Comparison of ENCODE assay signal across 1 cellular context in the genomic region with DNA sequence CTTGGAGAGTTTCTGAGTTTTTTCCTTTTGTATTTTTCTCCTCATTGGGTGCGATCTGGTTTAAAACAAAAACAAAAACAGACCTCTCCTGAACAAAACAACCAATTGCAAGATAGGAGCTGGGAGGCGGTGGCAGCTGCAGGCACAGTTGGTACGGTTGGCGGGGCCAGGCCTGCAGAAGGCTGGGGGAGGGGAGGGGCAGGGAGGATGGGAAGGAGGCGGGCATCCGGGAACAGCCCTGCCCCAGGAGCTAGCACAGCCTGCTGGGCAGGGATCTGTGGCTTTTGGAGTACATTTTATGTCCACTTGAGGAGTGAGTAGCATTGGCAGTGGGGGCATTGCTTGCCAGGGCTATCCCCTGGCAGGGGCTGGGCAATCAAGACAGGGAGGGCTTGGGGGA.
TF ChIP-seq lines count a peak whose summit lies in the region.

No MANE protein-coding gene starts in this region.

TF ChIP-seq in HepG2, 621 proteins besides CTCF, POLR2A, EP300 and RAD21 (continues in another document):
- TF ChIP-seq, protein P1, sequence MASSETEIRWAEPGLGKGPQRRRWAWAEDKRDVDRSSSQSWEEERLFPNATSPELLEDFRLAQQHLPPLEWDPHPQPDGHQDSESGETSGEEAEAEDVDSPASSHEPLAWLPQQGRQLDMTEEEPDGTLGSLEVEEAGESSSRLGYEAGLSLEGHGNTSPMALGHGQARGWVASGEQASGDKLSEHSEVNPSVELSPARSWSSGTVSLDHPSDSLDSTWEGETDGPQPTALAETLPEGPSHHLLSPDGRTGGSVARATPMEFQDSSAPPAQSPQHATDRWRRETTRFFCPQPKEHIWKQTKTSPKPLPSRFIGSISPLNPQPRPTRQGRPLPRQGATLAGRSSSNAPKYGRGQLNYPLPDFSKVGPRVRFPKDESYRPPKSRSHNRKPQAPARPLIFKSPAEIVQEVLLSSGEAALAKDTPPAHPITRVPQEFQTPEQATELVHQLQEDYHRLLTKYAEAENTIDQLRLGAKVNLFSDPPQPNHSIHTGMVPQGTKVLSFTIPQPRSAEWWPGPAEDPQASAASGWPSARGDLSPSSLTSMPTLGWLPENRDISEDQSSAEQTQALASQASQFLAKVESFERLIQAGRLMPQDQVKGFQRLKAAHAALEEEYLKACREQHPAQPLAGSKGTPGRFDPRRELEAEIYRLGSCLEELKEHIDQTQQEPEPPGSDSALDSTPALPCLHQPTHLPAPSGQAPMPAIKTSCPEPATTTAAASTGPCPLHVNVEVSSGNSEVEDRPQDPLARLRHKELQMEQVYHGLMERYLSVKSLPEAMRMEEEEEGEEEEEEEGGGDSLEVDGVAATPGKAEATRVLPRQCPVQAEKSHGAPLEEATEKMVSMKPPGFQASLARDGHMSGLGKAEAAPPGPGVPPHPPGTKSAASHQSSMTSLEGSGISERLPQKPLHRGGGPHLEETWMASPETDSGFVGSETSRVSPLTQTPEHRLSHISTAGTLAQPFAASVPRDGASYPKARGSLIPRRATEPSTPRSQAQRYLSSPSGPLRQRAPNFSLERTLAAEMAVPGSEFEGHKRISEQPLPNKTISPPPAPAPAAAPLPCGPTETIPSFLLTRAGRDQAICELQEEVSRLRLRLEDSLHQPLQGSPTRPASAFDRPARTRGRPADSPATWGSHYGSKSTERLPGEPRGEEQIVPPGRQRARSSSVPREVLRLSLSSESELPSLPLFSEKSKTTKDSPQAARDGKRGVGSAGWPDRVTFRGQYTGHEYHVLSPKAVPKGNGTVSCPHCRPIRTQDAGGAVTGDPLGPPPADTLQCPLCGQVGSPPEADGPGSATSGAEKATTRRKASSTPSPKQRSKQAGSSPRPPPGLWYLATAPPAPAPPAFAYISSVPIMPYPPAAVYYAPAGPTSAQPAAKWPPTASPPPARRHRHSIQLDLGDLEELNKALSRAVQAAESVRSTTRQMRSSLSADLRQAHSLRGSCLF (CRISPR knock-in tag; IDR thresholded peaks at IDR 0.05; ENCODE audit: borderline replicate concordance), result no peak
- TF ChIP-seq TCF7L2 (IDR thresholded peaks at IDR 0.05; ENCODE audit: low read depth, low read length) (no peak), SMARCE1 (IDR thresholded peaks at IDR 0.05; ENCODE audit: borderline replicate concordance) (no peak), TOE1 (CRISPR knock-in tag; IDR thresholded peaks at IDR 0.05) (no peak), KDM5B (CRISPR knock-in tag; IDR thresholded peaks at IDR 0.05; ENCODE audit: borderline replicate concordance) (no peak), CBX1 (IDR thresholded peaks at IDR 0.05; ENCODE audit: low read depth) (no peak), PRPF4 (IDR thresholded peaks at IDR 0.05; ENCODE audit: low read depth, low read length, poor library complexity, severe bottlenecking) (peak; percentile 37), JDP2 (CRISPR knock-in tag; IDR thresholded peaks at IDR 0.05; ENCODE audit: borderline replicate concordance) (no peak), KLF16 (CRISPR knock-in tag; IDR thresholded peaks at IDR 0.05) (no peak), RAD51 (IDR thresholded peaks at IDR 0.05; ENCODE audit: borderline replicate concordance) (no peak), TRIM24 (CRISPR knock-in tag; IDR thresholded peaks at IDR 0.05) (no peak), NFE2 (CRISPR knock-in tag; IDR thresholded peaks at IDR 0.05) (no peak), ZNF83 (CRISPR knock-in tag; IDR thresholded peaks at IDR 0.05; ENCODE audit: borderline replicate concordance) (no peak), ZNF136 (CRISPR knock-in tag; IDR thresholded peaks at IDR 0.05; ENCODE audit: low read depth) (no peak), ZNF350 (CRISPR knock-in tag; IDR thresholded peaks at IDR 0.05; ENCODE audit: borderline replicate concordance, low read depth) (no peak), HNRNPH1 (optimal IDR thresholded peaks at IDR 0.05; ENCODE audit: low read depth, low read length) (no peak)
- TF ChIP-seq, protein P2, sequence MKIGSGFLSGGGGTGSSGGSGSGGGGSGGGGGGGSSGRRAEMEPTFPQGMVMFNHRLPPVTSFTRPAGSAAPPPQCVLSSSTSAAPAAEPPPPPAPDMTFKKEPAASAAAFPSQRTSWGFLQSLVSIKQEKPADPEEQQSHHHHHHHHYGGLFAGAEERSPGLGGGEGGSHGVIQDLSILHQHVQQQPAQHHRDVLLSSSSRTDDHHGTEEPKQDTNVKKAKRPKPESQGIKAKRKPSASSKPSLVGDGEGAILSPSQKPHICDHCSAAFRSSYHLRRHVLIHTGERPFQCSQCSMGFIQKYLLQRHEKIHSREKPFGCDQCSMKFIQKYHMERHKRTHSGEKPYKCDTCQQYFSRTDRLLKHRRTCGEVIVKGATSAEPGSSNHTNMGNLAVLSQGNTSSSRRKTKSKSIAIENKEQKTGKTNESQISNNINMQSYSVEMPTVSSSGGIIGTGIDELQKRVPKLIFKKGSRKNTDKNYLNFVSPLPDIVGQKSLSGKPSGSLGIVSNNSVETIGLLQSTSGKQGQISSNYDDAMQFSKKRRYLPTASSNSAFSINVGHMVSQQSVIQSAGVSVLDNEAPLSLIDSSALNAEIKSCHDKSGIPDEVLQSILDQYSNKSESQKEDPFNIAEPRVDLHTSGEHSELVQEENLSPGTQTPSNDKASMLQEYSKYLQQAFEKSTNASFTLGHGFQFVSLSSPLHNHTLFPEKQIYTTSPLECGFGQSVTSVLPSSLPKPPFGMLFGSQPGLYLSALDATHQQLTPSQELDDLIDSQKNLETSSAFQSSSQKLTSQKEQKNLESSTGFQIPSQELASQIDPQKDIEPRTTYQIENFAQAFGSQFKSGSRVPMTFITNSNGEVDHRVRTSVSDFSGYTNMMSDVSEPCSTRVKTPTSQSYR (CRISPR knock-in tag; IDR thresholded peaks at IDR 0.05; ENCODE audit: borderline replicate concordance), result peak; percentile 64
- TF ChIP-seq, protein P3, sequence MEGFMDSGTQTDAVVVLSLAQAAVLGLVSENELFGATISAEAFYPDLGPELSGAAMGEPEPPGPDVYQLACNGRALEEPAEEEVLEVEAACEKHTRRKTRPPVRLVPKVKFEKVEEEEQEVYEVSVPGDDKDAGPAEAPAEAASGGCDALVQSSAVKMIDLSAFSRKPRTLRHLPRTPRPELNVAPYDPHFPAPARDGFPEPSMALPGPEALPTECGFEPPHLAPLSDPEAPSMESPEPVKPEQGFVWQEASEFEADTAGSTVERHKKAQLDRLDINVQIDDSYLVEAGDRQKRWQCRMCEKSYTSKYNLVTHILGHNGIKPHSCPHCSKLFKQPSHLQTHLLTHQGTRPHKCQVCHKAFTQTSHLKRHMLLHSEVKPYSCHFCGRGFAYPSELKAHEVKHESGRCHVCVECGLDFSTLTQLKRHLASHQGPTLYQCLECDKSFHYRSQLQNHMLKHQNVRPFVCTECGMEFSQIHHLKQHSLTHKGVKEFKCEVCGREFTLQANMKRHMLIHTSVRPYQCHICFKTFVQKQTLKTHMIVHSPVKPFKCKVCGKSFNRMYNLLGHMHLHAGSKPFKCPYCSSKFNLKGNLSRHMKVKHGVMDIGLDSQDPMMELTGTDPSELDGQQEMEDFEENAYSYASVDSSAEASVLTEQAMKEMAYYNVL (CRISPR knock-in tag; IDR thresholded peaks at IDR 0.05; ENCODE audit: borderline replicate concordance), result no peak
- TF ChIP-seq, protein P4, sequence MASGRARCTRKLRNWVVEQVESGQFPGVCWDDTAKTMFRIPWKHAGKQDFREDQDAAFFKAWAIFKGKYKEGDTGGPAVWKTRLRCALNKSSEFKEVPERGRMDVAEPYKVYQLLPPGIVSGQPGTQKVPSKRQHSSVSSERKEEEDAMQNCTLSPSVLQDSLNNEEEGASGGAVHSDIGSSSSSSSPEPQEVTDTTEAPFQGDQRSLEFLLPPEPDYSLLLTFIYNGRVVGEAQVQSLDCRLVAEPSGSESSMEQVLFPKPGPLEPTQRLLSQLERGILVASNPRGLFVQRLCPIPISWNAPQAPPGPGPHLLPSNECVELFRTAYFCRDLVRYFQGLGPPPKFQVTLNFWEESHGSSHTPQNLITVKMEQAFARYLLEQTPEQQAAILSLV (CRISPR knock-in tag; IDR thresholded peaks at IDR 0.05; ENCODE audit: borderline replicate concordance), result no peak
- TF ChIP-seq, protein P5, sequence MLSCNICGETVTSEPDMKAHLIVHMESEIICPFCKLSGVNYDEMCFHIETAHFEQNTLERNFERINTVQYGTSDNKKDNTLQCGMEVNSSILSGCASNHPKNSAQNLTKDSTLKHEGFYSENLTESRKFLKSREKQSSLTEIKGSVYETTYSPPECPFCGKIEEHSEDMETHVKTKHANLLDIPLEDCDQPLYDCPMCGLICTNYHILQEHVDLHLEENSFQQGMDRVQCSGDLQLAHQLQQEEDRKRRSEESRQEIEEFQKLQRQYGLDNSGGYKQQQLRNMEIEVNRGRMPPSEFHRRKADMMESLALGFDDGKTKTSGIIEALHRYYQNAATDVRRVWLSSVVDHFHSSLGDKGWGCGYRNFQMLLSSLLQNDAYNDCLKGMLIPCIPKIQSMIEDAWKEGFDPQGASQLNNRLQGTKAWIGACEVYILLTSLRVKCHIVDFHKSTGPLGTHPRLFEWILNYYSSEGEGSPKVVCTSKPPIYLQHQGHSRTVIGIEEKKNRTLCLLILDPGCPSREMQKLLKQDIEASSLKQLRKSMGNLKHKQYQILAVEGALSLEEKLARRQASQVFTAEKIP (CRISPR knock-in tag; IDR thresholded peaks at IDR 0.05; ENCODE audit: borderline replicate concordance), result no peak
- TF ChIP-seq, protein P6, sequence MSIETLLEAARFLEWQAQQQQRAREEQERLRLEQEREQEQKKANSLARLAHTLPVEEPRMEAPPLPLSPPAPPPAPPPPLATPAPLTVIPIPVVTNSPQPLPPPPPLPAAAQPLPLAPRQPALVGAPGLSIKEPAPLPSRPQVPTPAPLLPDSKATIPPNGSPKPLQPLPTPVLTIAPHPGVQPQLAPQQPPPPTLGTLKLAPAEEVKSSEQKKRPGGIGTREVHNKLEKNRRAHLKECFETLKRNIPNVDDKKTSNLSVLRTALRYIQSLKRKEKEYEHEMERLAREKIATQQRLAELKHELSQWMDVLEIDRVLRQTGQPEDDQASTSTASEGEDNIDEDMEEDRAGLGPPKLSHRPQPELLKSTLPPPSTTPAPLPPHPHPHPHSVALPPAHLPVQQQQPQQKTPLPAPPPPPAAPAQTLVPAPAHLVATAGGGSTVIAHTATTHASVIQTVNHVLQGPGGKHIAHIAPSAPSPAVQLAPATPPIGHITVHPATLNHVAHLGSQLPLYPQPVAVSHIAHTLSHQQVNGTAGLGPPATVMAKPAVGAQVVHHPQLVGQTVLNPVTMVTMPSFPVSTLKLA (IDR thresholded peaks at IDR 0.05), result no peak
- TF ChIP-seq, protein P7, sequence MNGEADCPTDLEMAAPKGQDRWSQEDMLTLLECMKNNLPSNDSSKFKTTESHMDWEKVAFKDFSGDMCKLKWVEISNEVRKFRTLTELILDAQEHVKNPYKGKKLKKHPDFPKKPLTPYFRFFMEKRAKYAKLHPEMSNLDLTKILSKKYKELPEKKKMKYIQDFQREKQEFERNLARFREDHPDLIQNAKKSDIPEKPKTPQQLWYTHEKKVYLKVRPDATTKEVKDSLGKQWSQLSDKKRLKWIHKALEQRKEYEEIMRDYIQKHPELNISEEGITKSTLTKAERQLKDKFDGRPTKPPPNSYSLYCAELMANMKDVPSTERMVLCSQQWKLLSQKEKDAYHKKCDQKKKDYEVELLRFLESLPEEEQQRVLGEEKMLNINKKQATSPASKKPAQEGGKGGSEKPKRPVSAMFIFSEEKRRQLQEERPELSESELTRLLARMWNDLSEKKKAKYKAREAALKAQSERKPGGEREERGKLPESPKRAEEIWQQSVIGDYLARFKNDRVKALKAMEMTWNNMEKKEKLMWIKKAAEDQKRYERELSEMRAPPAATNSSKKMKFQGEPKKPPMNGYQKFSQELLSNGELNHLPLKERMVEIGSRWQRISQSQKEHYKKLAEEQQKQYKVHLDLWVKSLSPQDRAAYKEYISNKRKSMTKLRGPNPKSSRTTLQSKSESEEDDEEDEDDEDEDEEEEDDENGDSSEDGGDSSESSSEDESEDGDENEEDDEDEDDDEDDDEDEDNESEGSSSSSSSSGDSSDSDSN (CRISPR knock-in tag; IDR thresholded peaks at IDR 0.05), result 0 out of 2 replicates have a peak, but pooled peaks have one; percentile 8
- TF ChIP-seq, protein P8, sequence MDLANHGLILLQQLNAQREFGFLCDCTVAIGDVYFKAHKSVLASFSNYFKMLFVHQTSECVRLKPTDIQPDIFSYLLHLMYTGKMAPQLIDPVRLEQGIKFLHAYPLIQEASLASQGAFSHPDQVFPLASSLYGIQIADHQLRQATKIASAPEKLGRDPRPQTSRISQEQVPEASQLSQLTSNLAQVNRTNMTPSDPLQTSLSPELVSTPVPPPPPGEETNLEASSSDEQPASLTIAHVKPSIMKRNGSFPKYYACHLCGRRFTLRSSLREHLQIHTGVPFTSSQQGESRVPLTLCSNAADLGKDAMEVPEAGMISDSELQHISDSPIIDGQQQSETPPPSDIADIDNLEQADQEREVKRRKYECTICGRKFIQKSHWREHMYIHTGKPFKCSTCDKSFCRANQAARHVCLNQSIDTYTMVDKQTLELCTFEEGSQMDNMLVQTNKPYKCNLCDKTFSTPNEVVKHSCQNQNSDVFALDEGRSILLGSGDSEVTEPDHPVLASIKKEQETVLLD (CRISPR knock-in tag; IDR thresholded peaks at IDR 0.05; ENCODE audit: low read depth), result no peak
- TF ChIP-seq, protein P9, sequence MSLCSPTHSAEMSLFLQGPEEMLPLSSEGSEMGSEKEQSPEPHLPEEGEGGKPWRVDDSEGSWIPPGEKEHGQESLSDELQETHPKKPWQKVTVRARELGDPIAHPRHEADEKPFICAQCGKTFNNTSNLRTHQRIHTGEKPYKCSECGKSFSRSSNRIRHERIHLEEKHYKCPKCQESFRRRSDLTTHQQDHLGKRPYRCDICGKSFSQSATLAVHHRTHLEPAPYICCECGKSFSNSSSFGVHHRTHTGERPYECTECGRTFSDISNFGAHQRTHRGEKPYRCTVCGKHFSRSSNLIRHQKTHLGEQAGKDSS (CRISPR knock-in tag; IDR thresholded peaks at IDR 0.05; ENCODE audit: borderline replicate concordance, low read depth), result no peak
- TF ChIP-seq, protein P10, sequence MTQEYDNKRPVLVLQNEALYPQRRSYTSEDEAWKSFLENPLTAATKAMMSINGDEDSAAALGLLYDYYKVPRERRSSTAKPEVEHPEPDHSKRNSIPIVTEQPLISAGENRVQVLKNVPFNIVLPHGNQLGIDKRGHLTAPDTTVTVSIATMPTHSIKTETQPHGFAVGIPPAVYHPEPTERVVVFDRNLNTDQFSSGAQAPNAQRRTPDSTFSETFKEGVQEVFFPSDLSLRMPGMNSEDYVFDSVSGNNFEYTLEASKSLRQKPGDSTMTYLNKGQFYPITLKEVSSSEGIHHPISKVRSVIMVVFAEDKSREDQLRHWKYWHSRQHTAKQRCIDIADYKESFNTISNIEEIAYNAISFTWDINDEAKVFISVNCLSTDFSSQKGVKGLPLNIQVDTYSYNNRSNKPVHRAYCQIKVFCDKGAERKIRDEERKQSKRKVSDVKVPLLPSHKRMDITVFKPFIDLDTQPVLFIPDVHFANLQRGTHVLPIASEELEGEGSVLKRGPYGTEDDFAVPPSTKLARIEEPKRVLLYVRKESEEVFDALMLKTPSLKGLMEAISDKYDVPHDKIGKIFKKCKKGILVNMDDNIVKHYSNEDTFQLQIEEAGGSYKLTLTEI (CRISPR knock-in tag; conservative IDR thresholded peaks at IDR 0.05), result no peak
- TF ChIP-seq, protein P11, sequence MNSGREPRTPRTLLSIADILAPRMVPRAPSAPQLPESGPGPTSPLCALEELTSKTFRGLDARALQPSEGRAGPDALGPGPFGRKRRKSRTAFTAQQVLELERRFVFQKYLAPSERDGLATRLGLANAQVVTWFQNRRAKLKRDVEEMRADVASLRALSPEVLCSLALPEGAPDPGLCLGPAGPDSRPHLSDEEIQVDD (CRISPR knock-in tag; IDR thresholded peaks at IDR 0.05; ENCODE audit: borderline replicate concordance), result no peak
